ENCODE assay signal across 15 cellular contexts in the genomic region with DNA sequence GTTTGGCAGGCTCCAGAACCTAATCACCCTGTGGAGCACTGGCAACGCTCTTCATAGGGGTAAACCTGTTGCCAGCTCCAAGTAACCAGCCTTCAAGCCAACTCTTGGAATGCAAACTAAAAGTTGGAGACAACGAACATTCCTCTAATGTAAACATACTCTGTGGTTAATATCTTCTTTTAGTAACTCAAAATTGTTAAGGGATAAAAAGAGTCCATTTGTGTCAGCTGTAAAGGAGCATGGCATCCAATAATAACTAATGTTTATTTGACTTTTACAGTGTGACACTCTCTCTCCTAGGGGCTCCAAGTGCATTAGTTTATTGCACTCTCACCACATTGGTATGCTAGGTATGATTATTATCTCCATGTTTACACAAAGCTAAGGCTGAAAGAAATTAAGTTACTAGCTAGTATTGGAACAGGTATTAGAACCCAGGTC. TPM values are rescaled to one million over a fixed set of nuclear protein-coding genes. Genes with fewer than 3 reads are reported as not detected.
DNase-seq lines count a peak whose midpoint lies in the region; ATAC-seq and TF ChIP-seq lines count a peak whose summit lies in the region.
"Had no signal": no experiment of that assay in that cellular context is flagged by ENCODE, and none has a peak within 500 bp of the region (broad histone marks: within the 10 kb centered on the region; RNA-seq: fewer than 3 reads in every experiment).

No MANE protein-coding gene starts in this region.

- TF ChIP-seq RAD21 in Ishikawa (IDR thresholded peaks at IDR 0.05; ENCODE audit: low read depth): no peak

- no peaks in the 10 kb centered on the region for H3K9me3 ChIP-seq in body of pancreas
- H3K9me3 ChIP-seq: BLaER1 treated with 17β-estradiol and CSF1 and Interleukin-3, amounts not matched to agents 10 nM and 100 nM had no signal

- WGBS in body of pancreas, 2 donors: 17 to 18% methylated on average over 2 of the region's 2 CpGs

- peak; percentile 83 for DNase-seq in EH (ENCODE audit: low read depth)
- no peak for DNase-seq in body of pancreas
- DNase-seq in kidney tubule cell (ENCODE audit: low spot score): peak; percentile 84
- no peak for DNase-seq in GM19240 (ENCODE audit: insufficient read length, low spot score)
- DNase-seq in activated CD4-positive, alpha-beta T cell treated with anti-CD3 and anti-CD28 coated beads, Interleukin-2, amount 50 U/mL, for 1 hour: no peak
- DNase-seq: activated CD8-positive, alpha-beta T cell treated with anti-CD3 and anti-CD28 coated beads for 36 hours; activated naive CD4-positive, alpha-beta T cell treated with anti-CD3 and anti-CD28 coated beads for 36 hours; NCI-H2171 treated with DMSO at 0.1 percent for 48 hours; stimulated activated CD4-positive, alpha-beta T cell treated with anti-CD3 and anti-CD28 coated beads, Interleukin-4, amount 100 ng/mL, for 1 hour; stimulated activated naive CD4-positive, alpha-beta T cell; T-helper 9 cell had no signal

- no peaks in the 10 kb centered on the region for H3K36me3 ChIP-seq in body of pancreas (replicated peaks in 1 of 2; ENCODE audit: insufficient read depth in 1 of 2, low read depth in 2 of 2)
- H3K36me3 ChIP-seq: BLaER1 treated with 17β-estradiol and CSF1 and Interleukin-3, amounts not matched to agents 10 nM and 100 nM had no signal

- TF ChIP-seq EP300 in Ishikawa (IDR thresholded peaks at IDR 0.05; ENCODE audit: borderline replicate concordance): peak; percentile 60; the same call in 1 of the 2 replicates

- no peak overlapping the region for H3K4me3 ChIP-seq in body of pancreas
- H3K4me3 ChIP-seq: BLaER1 treated with 17β-estradiol and CSF1 and Interleukin-3, amounts not matched to agents 10 nM and 100 nM had no signal

- H3K4me1 ChIP-seq in body of pancreas: peaks cover 47% of the 10 kb centered on the region

- intact Hi-C loops in body of pancreas (cut with DNase I): no loop called here

- H3K27ac ChIP-seq in body of pancreas: peak overlapping the region in 3 of 4 donors; percentile 1 to 40 (median 21)
- H3K27ac ChIP-seq: BLaER1 treated with 17β-estradiol and CSF1 and Interleukin-3, amounts not matched to agents 10 nM and 100 nM had no signal

- no peak for TF ChIP-seq CTCF in body of pancreas (IDR thresholded peaks at IDR 0.05)

- no peak for TF ChIP-seq POLR2A in body of pancreas (IDR thresholded peaks at IDR 0.05)

- H3K27me3 ChIP-seq in body of pancreas: no peaks in the 10 kb centered on the region

- ATAC-seq in body of pancreas (peak; percentile 61), GM19035 (IDR thresholded peaks at IDR 0.05; ENCODE audit: unreplicated experiment) (no peak), GM18867 (IDR thresholded peaks at IDR 0.05; ENCODE audit: unreplicated experiment) (no peak)
- ATAC-seq: activated CD8-positive, alpha-beta T cell treated with anti-CD3 and anti-CD28 coated beads for 36 hours had no signal

TF ChIP-seq in Ishikawa, 13 proteins besides CTCF, POLR2A, EP300 and RAD21:
- TF ChIP-seq CREB1 (IDR thresholded peaks at IDR 0.05; ENCODE audit: low read depth): no peak
- no peak for TF ChIP-seq EGR1 (IDR thresholded peaks at IDR 0.05)
- no peak for TF ChIP-seq FOXM1 (IDR thresholded peaks at IDR 0.05; ENCODE audit: borderline replicate concordance, low read depth)
- peak; percentile 59; the same call in 1 of the 2 replicates for TF ChIP-seq NFIC (IDR thresholded peaks at IDR 0.05)
- peak; percentile 90 for TF ChIP-seq TEAD4 (IDR thresholded peaks at IDR 0.05)
- no peak for TF ChIP-seq USF1 (IDR thresholded peaks at IDR 0.05)
- TF ChIP-seq, protein P1, sequence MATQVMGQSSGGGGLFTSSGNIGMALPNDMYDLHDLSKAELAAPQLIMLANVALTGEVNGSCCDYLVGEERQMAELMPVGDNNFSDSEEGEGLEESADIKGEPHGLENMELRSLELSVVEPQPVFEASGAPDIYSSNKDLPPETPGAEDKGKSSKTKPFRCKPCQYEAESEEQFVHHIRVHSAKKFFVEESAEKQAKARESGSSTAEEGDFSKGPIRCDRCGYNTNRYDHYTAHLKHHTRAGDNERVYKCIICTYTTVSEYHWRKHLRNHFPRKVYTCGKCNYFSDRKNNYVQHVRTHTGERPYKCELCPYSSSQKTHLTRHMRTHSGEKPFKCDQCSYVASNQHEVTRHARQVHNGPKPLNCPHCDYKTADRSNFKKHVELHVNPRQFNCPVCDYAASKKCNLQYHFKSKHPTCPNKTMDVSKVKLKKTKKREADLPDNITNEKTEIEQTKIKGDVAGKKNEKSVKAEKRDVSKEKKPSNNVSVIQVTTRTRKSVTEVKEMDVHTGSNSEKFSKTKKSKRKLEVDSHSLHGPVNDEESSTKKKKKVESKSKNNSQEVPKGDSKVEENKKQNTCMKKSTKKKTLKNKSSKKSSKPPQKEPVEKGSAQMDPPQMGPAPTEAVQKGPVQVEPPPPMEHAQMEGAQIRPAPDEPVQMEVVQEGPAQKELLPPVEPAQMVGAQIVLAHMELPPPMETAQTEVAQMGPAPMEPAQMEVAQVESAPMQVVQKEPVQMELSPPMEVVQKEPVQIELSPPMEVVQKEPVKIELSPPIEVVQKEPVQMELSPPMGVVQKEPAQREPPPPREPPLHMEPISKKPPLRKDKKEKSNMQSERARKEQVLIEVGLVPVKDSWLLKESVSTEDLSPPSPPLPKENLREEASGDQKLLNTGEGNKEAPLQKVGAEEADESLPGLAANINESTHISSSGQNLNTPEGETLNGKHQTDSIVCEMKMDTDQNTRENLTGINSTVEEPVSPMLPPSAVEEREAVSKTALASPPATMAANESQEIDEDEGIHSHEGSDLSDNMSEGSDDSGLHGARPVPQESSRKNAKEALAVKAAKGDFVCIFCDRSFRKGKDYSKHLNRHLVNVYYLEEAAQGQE (IDR thresholded peaks at IDR 0.05; ENCODE audit: low read depth): no peak
- no peak for TF ChIP-seq CEBPB (IDR thresholded peaks at IDR 0.05)
- TF ChIP-seq TCF12 (IDR thresholded peaks at IDR 0.05; ENCODE audit: low read depth): peak; percentile 34; the same call in 1 of the 2 replicates
- TF ChIP-seq, protein P2, sequence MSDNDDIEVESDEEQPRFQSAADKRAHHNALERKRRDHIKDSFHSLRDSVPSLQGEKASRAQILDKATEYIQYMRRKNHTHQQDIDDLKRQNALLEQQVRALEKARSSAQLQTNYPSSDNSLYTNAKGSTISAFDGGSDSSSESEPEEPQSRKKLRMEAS (IDR thresholded peaks at IDR 0.05): no peak
- no peak for TF ChIP-seq TAF1 (IDR thresholded peaks at IDR 0.05; ENCODE audit: low read depth)
- no peak for TF ChIP-seq YY1 (IDR thresholded peaks at IDR 0.05; ENCODE audit: low read depth)
TF ChIP-seq in Ishikawa: peak in this region for 3.

RNA-seq across cellular contexts. Expression of gene AMOTL1, which starts 31.0 kb away (rescaled TPM):
- total RNA-seq in body of pancreas: 10 to 100 TPM; 20.4 to 21.5 TPM

Comparison
In these comparisons a context has a peak if more than half of its experiments do, and no peak if none do; other contexts are left out.
1. DNase-seq: peak in EH (single experiment) and kidney tubule cell (single experiment); none in body of pancreas (0 of 4), GM19240 (single experiment) and activated CD4-positive, alpha-beta T cell treated with anti-CD3 and anti-CD28 coated beads, Interleukin-2, amount 50 U/mL, for 1 hour (single experiment).